ENCODE assay signal across 1 cellular context in genomic region chr11:126210871-126211235, GRCh38.
TF ChIP-seq lines count a peak whose summit lies in the region.

No MANE protein-coding gene starts in this region.

TF ChIP-seq in IMR-90, 13 proteins besides CTCF, POLR2A, EP300 and RAD21 (continued from another document):
- TF ChIP-seq RFX5 (IDR thresholded peaks at IDR 0.05; ENCODE audit: low read depth, low read length): no peak
